ENCODE assay signal across 2 cellular contexts in the genomic region with DNA sequence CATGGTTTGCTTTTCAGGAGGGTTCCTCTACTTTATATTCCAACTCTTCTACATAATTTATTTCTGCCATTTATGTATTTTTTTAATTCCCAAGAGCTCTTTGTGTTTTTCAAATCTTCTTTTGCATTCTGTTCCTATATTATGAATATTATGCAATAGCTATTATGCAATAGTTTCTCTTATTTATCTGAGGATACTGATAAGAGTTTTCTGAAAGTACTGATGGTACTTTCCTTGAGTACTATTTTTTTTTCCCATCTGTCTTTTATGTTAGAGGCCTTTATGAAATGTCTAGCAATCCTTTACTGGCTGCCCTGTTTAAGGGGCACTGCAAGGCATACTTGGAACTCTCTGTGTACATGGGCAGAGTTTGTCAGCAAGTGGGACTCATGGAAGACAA.
TF ChIP-seq lines count a peak whose summit lies in the region.

No MANE protein-coding gene starts in this region.

TF ChIP-seq in IMR-90, 13 proteins besides CTCF, POLR2A, EP300 and RAD21:
- peak; percentile 91 for TF ChIP-seq CEBPB (IDR thresholded peaks at IDR 0.05; ENCODE audit: low read depth, low read length)
- no peak for TF ChIP-seq SMC3 (IDR thresholded peaks at IDR 0.05; ENCODE audit: low read depth, low read length)
TF ChIP-seq in IMR-90: peak in this region for 1.

TF ChIP-seq in GM12878, 131 proteins besides CTCF, POLR2A, EP300 and RAD21:
- TF ChIP-seq ZBED1 (IDR thresholded peaks at IDR 0.05; ENCODE audit: borderline replicate concordance) (no peak), CEBPB (IDR thresholded peaks at IDR 0.05; ENCODE audit: borderline replicate concordance in 1 of 2, low read depth in 2 of 2, low read length in 2 of 2) (0 out of 4 replicates have a peak, but pooled peaks of 1 of the 2 experiments have one; percentile 17), ZBTB33 (IDR thresholded peaks at IDR 0.05) (no peak), NR2C2 (IDR thresholded peaks at IDR 0.05; ENCODE audit: borderline replicate concordance, control insufficient read depth, insufficient read length, low read depth) (no peak), TARDBP (IDR thresholded peaks at IDR 0.05; ENCODE audit: borderline replicate concordance) (no peak), POLR2AphosphoS2 (IDR thresholded peaks at IDR 0.05; ENCODE audit: low read depth, low read length) (no peak), RUNX3 (IDR thresholded peaks at IDR 0.05; ENCODE audit: low read length) (no peak), NFIC (IDR thresholded peaks at IDR 0.05; ENCODE audit: low read depth, low read length) (peak; percentile 29; the same call in 1 of the 2 replicates)
